1 cellular context compared by ENCODE assay signal in the genomic region with DNA sequence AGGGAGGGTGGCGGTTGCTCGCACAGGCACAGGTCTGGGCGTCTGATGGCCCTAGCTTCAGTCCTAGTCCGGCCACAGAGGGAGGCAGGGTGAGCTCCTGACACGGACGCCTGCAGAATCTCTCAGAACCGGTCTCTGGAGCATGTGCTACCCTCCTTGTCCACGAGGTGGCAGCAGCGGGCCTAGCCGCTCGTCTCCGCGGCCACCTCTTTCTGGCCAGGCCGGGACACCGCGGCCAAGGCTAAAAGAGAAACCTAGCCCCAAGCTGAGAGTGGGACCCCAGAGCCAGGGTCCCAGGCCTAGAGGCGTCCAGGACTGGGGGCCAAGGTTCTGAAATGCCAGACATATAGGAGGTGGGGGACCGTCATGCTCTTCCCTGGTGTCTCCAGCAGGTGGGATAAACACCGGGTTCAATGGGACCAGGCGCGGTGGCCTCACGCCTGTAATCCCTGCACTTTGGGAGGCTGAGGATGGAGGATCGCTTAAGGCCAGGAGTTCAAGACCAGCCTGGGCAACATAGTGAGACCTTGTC.
TF ChIP-seq lines count a peak whose summit lies in the region.

No MANE protein-coding gene starts in this region.

TF ChIP-seq in K562, 482 proteins besides CTCF, POLR2A, EP300 and RAD21 (continued from another document and continues in another):
- TF ChIP-seq, protein P1, sequence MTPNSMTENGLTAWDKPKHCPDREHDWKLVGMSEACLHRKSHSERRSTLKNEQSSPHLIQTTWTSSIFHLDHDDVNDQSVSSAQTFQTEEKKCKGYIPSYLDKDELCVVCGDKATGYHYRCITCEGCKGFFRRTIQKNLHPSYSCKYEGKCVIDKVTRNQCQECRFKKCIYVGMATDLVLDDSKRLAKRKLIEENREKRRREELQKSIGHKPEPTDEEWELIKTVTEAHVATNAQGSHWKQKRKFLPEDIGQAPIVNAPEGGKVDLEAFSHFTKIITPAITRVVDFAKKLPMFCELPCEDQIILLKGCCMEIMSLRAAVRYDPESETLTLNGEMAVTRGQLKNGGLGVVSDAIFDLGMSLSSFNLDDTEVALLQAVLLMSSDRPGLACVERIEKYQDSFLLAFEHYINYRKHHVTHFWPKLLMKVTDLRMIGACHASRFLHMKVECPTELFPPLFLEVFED (CRISPR knock-in tag; conservative IDR thresholded peaks at IDR 0.05) = no peak
- TF ChIP-seq ZC3H8 (IDR thresholded peaks at IDR 0.05) (no peak), ZKSCAN8 (CRISPR knock-in tag; IDR thresholded peaks at IDR 0.05) (no peak), HDGF (IDR thresholded peaks at IDR 0.05) (no peak), ARID1B (IDR thresholded peaks at IDR 0.05) (no peak), ZNF174 (CRISPR knock-in tag; IDR thresholded peaks at IDR 0.05) (no peak), CBX8 (IDR thresholded peaks at IDR 0.05; ENCODE audit: borderline replicate concordance, extremely low read depth, low read depth, low read length, poor library complexity, severe bottlenecking) (no peak), ASH1L (IDR thresholded peaks at IDR 0.05; ENCODE audit: borderline replicate concordance, low read depth, partially characterized antibody) (no peak), BCOR (IDR thresholded peaks at IDR 0.05) (peak; percentile 75), DMBX1 (CRISPR knock-in tag; IDR thresholded peaks at IDR 0.05; ENCODE audit: borderline replicate concordance) (no peak), ZC3H4 (CRISPR knock-in tag; IDR thresholded peaks at IDR 0.05; ENCODE audit: borderline replicate concordance) (no peak), GABPB2 (CRISPR knock-in tag; conservative IDR thresholded peaks at IDR 0.05) (no peak), ZNF175 (CRISPR knock-in tag; IDR thresholded peaks at IDR 0.05; ENCODE audit: low read depth) (no peak), MCM5 (IDR thresholded peaks at IDR 0.05; ENCODE audit: low read depth) (no peak), CTBP1 (IDR thresholded peaks at IDR 0.05; ENCODE audit: borderline replicate concordance) (peak; percentile 55; the same call in 1 of the 2 replicates), ZNF696 (CRISPR knock-in tag; conservative IDR thresholded peaks at IDR 0.05) (no peak), RB1 (IDR thresholded peaks at IDR 0.05; ENCODE audit: low read depth) (peak; percentile 87; the same call in 1 of the 2 replicates), NRF1 (conservative IDR thresholded peaks at IDR 0.05 in 1 of 2, IDR thresholded peaks at IDR 0.05 in 1 of 2) (peak; percentile 45 to 47; a peak in 2 of 4 replicates), GATAD2B (IDR thresholded peaks at IDR 0.05; ENCODE audit: borderline replicate concordance) (no peak), SMARCA4 (IDR thresholded peaks at IDR 0.05) (no peak), ZNF41 (CRISPR knock-in tag; conservative IDR thresholded peaks at IDR 0.05) (no peak), KAT8 (IDR thresholded peaks at IDR 0.05; ENCODE audit: low read depth) (no peak), NFIC (IDR thresholded peaks at IDR 0.05) (no peak), SUPT5H (IDR thresholded peaks at IDR 0.05) (no peak), JUN (IDR thresholded peaks at IDR 0.05; ENCODE audit: borderline replicate concordance, low read depth, low read length) (no peak), JUN (CRISPR knock-in tag; IDR thresholded peaks at IDR 0.05; ENCODE audit: borderline replicate concordance) (no peak), XRCC3 (IDR thresholded peaks at IDR 0.05) (no peak), FUS (optimal IDR thresholded peaks at IDR 0.05; ENCODE audit: low read depth, low read length) (no peak), BACH1 (tag; IDR thresholded peaks at IDR 0.05) (no peak), ZNF77 (CRISPR knock-in tag; IDR thresholded peaks at IDR 0.05) (no peak), JUNB (CRISPR knock-in tag; conservative IDR thresholded peaks at IDR 0.05) (no peak), ZFP36 (IDR thresholded peaks at IDR 0.05; ENCODE audit: low read depth, low read length, partially characterized antibody) (no peak), NFRKB (IDR thresholded peaks at IDR 0.05; ENCODE audit: low read depth) (no peak), TAL1 (IDR thresholded peaks at IDR 0.05) (no peak), TFAM (CRISPR knock-in tag; conservative IDR thresholded peaks at IDR 0.05) (no peak), POLR2B (IDR thresholded peaks at IDR 0.05; ENCODE audit: low read depth, partially characterized antibody) (no peak), TEAD4 (IDR thresholded peaks at IDR 0.05; ENCODE audit: low read length) (no peak), TEAD4 (CRISPR knock-in tag; IDR thresholded peaks at IDR 0.05; ENCODE audit: borderline replicate concordance) (no peak), THRAP3 (IDR thresholded peaks at IDR 0.05; ENCODE audit: borderline replicate concordance) (no peak), TOE1 (IDR thresholded peaks at IDR 0.05; ENCODE audit: borderline replicate concordance) (0 out of 2 replicates have a peak, but pooled peaks have one; percentile 44), TOE1 (CRISPR knock-in tag; IDR thresholded peaks at IDR 0.05; ENCODE audit: borderline replicate concordance, low read depth) (no peak), BRD9 (IDR thresholded peaks at IDR 0.05; ENCODE audit: low read depth, partially characterized antibody) (no peak)
- TF ChIP-seq, protein P2, sequence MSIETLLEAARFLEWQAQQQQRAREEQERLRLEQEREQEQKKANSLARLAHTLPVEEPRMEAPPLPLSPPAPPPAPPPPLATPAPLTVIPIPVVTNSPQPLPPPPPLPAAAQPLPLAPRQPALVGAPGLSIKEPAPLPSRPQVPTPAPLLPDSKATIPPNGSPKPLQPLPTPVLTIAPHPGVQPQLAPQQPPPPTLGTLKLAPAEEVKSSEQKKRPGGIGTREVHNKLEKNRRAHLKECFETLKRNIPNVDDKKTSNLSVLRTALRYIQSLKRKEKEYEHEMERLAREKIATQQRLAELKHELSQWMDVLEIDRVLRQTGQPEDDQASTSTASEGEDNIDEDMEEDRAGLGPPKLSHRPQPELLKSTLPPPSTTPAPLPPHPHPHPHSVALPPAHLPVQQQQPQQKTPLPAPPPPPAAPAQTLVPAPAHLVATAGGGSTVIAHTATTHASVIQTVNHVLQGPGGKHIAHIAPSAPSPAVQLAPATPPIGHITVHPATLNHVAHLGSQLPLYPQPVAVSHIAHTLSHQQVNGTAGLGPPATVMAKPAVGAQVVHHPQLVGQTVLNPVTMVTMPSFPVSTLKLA (conservative IDR thresholded peaks at IDR 0.05) = no peak
- TF ChIP-seq, protein P3, sequence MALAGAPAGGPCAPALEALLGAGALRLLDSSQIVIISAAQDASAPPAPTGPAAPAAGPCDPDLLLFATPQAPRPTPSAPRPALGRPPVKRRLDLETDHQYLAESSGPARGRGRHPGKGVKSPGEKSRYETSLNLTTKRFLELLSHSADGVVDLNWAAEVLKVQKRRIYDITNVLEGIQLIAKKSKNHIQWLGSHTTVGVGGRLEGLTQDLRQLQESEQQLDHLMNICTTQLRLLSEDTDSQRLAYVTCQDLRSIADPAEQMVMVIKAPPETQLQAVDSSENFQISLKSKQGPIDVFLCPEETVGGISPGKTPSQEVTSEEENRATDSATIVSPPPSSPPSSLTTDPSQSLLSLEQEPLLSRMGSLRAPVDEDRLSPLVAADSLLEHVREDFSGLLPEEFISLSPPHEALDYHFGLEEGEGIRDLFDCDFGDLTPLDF (CRISPR knock-in tag; IDR thresholded peaks at IDR 0.05) = no peak
- TF ChIP-seq, protein P4, sequence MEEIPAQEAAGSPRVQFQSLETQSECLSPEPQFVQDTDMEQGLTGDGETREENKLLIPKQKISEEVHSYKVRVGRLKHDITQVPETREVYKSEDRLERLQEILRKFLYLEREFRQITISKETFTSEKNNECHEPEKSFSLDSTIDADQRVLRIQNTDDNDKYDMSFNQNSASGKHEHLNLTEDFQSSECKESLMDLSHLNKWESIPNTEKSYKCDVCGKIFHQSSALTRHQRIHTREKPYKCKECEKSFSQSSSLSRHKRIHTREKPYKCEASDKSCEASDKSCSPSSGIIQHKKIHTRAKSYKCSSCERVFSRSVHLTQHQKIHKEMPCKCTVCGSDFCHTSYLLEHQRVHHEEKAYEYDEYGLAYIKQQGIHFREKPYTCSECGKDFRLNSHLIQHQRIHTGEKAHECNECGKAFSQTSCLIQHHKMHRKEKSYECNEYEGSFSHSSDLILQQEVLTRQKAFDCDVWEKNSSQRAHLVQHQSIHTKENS (CRISPR knock-in tag; IDR thresholded peaks at IDR 0.05) = no peak
- TF ChIP-seq, protein P5, sequence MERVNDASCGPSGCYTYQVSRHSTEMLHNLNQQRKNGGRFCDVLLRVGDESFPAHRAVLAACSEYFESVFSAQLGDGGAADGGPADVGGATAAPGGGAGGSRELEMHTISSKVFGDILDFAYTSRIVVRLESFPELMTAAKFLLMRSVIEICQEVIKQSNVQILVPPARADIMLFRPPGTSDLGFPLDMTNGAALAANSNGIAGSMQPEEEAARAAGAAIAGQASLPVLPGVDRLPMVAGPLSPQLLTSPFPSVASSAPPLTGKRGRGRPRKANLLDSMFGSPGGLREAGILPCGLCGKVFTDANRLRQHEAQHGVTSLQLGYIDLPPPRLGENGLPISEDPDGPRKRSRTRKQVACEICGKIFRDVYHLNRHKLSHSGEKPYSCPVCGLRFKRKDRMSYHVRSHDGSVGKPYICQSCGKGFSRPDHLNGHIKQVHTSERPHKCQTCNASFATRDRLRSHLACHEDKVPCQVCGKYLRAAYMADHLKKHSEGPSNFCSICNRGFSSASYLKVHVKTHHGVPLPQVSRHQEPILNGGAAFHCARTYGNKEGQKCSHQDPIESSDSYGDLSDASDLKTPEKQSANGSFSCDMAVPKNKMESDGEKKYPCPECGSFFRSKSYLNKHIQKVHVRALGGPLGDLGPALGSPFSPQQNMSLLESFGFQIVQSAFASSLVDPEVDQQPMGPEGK (CRISPR knock-in tag; IDR thresholded peaks at IDR 0.05; ENCODE audit: borderline replicate concordance) = no peak
- TF ChIP-seq, protein P6, sequence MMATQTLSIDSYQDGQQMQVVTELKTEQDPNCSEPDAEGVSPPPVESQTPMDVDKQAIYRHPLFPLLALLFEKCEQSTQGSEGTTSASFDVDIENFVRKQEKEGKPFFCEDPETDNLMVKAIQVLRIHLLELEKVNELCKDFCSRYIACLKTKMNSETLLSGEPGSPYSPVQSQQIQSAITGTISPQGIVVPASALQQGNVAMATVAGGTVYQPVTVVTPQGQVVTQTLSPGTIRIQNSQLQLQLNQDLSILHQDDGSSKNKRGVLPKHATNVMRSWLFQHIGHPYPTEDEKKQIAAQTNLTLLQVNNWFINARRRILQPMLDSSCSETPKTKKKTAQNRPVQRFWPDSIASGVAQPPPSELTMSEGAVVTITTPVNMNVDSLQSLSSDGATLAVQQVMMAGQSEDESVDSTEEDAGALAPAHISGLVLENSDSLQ (IDR thresholded peaks at IDR 0.05) = no peak
- TF ChIP-seq, protein P7, sequence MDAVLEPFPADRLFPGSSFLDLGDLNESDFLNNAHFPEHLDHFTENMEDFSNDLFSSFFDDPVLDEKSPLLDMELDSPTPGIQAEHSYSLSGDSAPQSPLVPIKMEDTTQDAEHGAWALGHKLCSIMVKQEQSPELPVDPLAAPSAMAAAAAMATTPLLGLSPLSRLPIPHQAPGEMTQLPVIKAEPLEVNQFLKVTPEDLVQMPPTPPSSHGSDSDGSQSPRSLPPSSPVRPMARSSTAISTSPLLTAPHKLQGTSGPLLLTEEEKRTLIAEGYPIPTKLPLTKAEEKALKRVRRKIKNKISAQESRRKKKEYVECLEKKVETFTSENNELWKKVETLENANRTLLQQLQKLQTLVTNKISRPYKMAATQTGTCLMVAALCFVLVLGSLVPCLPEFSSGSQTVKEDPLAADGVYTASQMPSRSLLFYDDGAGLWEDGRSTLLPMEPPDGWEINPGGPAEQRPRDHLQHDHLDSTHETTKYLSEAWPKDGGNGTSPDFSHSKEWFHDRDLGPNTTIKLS (IDR thresholded peaks at IDR 0.05; ENCODE audit: borderline replicate concordance, low read depth) = 0 out of 2 replicates have a peak, but pooled peaks have one; percentile 32
- TF ChIP-seq, protein P8, sequence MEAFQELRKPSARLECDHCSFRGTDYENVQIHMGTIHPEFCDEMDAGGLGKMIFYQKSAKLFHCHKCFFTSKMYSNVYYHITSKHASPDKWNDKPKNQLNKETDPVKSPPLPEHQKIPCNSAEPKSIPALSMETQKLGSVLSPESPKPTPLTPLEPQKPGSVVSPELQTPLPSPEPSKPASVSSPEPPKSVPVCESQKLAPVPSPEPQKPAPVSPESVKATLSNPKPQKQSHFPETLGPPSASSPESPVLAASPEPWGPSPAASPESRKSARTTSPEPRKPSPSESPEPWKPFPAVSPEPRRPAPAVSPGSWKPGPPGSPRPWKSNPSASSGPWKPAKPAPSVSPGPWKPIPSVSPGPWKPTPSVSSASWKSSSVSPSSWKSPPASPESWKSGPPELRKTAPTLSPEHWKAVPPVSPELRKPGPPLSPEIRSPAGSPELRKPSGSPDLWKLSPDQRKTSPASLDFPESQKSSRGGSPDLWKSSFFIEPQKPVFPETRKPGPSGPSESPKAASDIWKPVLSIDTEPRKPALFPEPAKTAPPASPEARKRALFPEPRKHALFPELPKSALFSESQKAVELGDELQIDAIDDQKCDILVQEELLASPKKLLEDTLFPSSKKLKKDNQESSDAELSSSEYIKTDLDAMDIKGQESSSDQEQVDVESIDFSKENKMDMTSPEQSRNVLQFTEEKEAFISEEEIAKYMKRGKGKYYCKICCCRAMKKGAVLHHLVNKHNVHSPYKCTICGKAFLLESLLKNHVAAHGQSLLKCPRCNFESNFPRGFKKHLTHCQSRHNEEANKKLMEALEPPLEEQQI (IDR thresholded peaks at IDR 0.05) = no peak
- TF ChIP-seq, protein P9, sequence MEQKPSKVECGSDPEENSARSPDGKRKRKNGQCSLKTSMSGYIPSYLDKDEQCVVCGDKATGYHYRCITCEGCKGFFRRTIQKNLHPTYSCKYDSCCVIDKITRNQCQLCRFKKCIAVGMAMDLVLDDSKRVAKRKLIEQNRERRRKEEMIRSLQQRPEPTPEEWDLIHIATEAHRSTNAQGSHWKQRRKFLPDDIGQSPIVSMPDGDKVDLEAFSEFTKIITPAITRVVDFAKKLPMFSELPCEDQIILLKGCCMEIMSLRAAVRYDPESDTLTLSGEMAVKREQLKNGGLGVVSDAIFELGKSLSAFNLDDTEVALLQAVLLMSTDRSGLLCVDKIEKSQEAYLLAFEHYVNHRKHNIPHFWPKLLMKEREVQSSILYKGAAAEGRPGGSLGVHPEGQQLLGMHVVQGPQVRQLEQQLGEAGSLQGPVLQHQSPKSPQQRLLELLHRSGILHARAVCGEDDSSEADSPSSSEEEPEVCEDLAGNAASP (IDR thresholded peaks at IDR 0.05) = no peak
- TF ChIP-seq, protein P10, sequence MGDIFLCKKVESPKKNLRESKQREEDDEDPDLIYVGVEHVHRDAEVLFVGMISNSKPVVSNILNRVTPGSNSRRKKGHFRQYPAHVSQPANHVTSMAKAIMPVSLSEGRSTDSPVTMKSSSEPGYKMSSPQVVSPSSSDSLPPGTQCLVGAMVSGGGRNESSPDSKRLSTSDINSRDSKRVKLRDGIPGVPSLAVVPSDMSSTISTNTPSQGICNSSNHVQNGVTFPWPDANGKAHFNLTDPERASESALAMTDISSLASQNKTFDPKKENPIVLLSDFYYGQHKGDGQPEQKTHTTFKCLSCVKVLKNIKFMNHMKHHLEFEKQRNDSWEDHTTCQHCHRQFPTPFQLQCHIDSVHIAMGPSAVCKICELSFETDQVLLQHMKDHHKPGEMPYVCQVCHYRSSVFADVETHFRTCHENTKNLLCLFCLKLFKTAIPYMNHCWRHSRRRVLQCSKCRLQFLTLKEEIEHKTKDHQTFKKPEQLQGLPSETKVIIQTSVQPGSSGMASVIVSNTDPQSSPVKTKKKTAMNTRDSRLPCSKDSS (IDR thresholded peaks at IDR 0.05; ENCODE audit: low read depth, partially characterized antibody) = no peak
